ENCODE assay signal across 2 cellular contexts in genomic region chr6:152316024-152316423, GRCh38.
TF ChIP-seq lines count a peak whose summit lies in the region.

No MANE protein-coding gene starts in this region.

TF ChIP-seq in IMR-90, 13 proteins besides CTCF, POLR2A, EP300 and RAD21:
- TF ChIP-seq MAFK (IDR thresholded peaks at IDR 0.05; ENCODE audit: low read depth, low read length) (no peak), BHLHE40 (IDR thresholded peaks at IDR 0.05; ENCODE audit: low read depth, low read length) (peak; percentile 86), MAZ (IDR thresholded peaks at IDR 0.05; ENCODE audit: borderline replicate concordance, low read depth, low read length) (no peak), CEBPB (IDR thresholded peaks at IDR 0.05; ENCODE audit: low read depth, low read length) (0 out of 2 replicates have a peak, but pooled peaks have one; percentile 23), CHD1 (IDR thresholded peaks at IDR 0.05; ENCODE audit: low read depth, low read length) (no peak), RCOR1 (IDR thresholded peaks at IDR 0.05; ENCODE audit: insufficient replicate concordance, low read length) (no peak), FOS (IDR thresholded peaks at IDR 0.05; ENCODE audit: low read depth, low read length) (0 out of 2 replicates have a peak, but pooled peaks have one; percentile 6), NFE2L2 (IDR thresholded peaks at IDR 0.05; ENCODE audit: low read depth, low read length) (no peak), SMC3 (IDR thresholded peaks at IDR 0.05; ENCODE audit: low read depth, low read length) (no peak), RFX5 (IDR thresholded peaks at IDR 0.05; ENCODE audit: low read depth, low read length) (no peak), MXI1 (IDR thresholded peaks at IDR 0.05; ENCODE audit: borderline replicate concordance, low read depth, low read length) (0 out of 2 replicates have a peak, but pooled peaks have one; percentile 30)
- TF ChIP-seq, protein P1, sequence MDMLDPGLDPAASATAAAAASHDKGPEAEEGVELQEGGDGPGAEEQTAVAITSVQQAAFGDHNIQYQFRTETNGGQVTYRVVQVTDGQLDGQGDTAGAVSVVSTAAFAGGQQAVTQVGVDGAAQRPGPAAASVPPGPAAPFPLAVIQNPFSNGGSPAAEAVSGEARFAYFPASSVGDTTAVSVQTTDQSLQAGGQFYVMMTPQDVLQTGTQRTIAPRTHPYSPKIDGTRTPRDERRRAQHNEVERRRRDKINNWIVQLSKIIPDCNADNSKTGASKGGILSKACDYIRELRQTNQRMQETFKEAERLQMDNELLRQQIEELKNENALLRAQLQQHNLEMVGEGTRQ (IDR thresholded peaks at IDR 0.05; ENCODE audit: low read depth, low read length) = peak; percentile 74
- TF ChIP-seq, protein P2, sequence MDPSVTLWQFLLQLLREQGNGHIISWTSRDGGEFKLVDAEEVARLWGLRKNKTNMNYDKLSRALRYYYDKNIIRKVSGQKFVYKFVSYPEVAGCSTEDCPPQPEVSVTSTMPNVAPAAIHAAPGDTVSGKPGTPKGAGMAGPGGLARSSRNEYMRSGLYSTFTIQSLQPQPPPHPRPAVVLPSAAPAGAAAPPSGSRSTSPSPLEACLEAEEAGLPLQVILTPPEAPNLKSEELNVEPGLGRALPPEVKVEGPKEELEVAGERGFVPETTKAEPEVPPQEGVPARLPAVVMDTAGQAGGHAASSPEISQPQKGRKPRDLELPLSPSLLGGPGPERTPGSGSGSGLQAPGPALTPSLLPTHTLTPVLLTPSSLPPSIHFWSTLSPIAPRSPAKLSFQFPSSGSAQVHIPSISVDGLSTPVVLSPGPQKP (IDR thresholded peaks at IDR 0.05; ENCODE audit: borderline replicate concordance, low read depth, low read length) = no peak

TF ChIP-seq in endothelial cell of umbilical vein, 7 proteins besides CTCF, POLR2A, EP300 and RAD21:
- TF ChIP-seq MYC (IDR thresholded peaks at IDR 0.05; ENCODE audit: low read depth, low read length) (peak; percentile 77), GATA2 (IDR thresholded peaks at IDR 0.05; ENCODE audit: insufficient read depth, insufficient read length, low read depth, low read length) (peak; percentile 35), FOS (IDR thresholded peaks at IDR 0.05; ENCODE audit: borderline replicate concordance, insufficient read depth, low read length) (peak; percentile 62), JUN (IDR thresholded peaks at IDR 0.05; ENCODE audit: borderline replicate concordance, insufficient read depth, insufficient read length, low read depth) (peak; percentile 98), POLR2AphosphoS5 (IDR thresholded peaks at IDR 0.05; ENCODE audit: insufficient read depth, low read depth, low read length) (peak; percentile 79), EZH2 (IDR thresholded peaks at IDR 0.05; ENCODE audit: borderline replicate concordance, low read depth, low read length, severe bottlenecking) (no peak)
- TF ChIP-seq, protein P3, sequence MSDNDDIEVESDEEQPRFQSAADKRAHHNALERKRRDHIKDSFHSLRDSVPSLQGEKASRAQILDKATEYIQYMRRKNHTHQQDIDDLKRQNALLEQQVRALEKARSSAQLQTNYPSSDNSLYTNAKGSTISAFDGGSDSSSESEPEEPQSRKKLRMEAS (IDR thresholded peaks at IDR 0.05; ENCODE audit: insufficient read depth, insufficient read length) = peak; percentile 91
